In the genomic region with DNA sequence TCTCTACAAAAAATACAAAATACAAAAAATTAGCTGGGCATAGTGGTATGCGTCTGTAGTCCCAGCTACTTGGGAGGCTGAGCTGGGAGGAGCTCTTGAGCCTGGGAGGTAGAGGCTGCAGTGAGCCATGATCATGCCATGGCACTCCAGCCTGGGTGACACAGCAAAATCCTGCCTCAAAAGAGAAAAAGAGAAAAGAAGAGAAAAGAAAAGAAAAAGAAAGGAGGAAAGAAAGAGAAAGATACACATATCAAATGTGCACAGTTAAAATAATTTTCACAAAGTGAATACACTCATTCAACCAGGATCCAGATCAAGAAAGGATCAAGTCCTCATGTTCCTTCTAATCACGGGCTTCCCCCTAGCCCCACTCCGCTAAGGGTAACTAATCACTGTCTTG, we compare ENCODE assay signal across 22 cellular contexts.
"Had no signal": no experiment of that assay in that cellular context is flagged by ENCODE, and none has a peak within 500 bp of the region (broad histone marks: within the 10 kb centered on the region; RNA-seq: fewer than 3 reads in every experiment).

No MANE protein-coding gene starts in this region.

- DNase-seq: IMR-90, MV-4-11, NCI-H1048, NCI-H1105, NCI-H1417, NCI-H1436 treated with DMSO at 0.1 percent for 48 hours, NCI-H1694, NCI-H187 treated with DMSO at 0.1 percent for 48 hours, NCI-H2029 treated with DMSO at 0.1 percent for 48 hours, NCI-H2171 treated with DMSO at 0.1 percent for 48 hours, NCI-H345, NCI-H446 treated with DMSO at 0.1 percent for 48 hours, NCI-H510A treated with DMSO at 0.1 percent for 48 hours, NCI-H526 treated with DMSO at 0.1 percent for 48 hours, NCI-H748 treated with DMSO at 0.1 percent for 48 hours, Right ventricle myocardium superior, RPMI8226, SIG-M5 had no signal

- H3K4me3 ChIP-seq: SJSA1, SK-N-MC had no signal

- H3K27ac ChIP-seq: KMS-11, SJSA1, SK-N-MC had no signal

- ATAC-seq: HepG2 had no signal

- H3K9ac ChIP-seq: KMS-11 had no signal

- H3K27me3 ChIP-seq: SJSA1 had no signal

- H3K9me3 ChIP-seq: SJSA1 had no signal

- H3K4me2 ChIP-seq: KMS-11 had no signal
